In the genomic region with DNA sequence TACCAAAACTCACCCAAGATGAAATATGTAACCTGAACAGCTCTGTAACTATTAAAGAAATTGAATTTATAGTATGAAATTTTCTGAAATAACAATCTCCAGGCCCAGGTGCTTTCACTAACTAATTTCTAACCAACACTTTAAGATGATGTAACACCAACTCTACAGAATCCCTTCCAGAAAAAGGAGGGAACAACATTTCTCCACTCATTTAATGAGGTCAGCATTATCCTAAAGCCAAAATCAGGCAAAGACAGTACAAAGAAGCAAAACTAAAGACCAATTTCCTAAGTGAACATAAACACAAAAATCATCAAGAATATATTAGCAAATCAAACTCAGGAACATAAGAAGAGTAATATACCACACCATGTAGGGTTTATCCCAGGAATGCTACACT, we compare ENCODE assay signal across 1 cellular context.
TF ChIP-seq lines count a peak whose summit lies in the region.

No MANE protein-coding gene starts in this region.

TF ChIP-seq in HEK293, 187 proteins besides CTCF, POLR2A, EP300 and RAD21 (continued from another document):
- TF ChIP-seq, protein P1, sequence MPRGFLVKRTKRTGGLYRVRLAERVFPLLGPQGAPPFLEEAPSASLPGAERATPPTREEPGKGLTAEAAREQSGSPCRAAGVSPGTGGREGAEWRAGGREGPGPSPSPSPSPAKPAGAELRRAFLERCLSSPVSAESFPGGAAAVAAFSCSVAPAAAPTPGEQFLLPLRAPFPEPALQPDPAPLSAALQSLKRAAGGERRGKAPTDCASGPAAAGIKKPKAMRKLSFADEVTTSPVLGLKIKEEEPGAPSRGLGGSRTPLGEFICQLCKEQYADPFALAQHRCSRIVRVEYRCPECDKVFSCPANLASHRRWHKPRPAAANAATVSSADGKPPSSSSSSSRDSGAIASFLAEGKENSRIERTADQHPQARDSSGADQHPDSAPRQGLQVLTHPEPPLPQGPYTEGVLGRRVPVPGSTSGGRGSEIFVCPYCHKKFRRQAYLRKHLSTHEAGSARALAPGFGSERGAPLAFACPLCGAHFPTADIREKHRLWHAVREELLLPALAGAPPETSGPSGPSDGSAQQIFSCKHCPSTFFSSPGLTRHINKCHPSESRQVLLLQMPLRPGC (tag by site-specific recombination; IDR thresholded peaks at IDR 0.05): peak; percentile 56; the same call in 1 of the 2 replicates
- no peak for TF ChIP-seq ZNF571 (tag by site-specific recombination; IDR thresholded peaks at IDR 0.05)
- TF ChIP-seq ZNF292 (tag by site-specific recombination; IDR thresholded peaks at IDR 0.05; ENCODE audit: borderline replicate concordance, low read depth): no peak
- no peak for TF ChIP-seq ZNF426 (tag by site-specific recombination; IDR thresholded peaks at IDR 0.05)
- TF ChIP-seq, protein P2, sequence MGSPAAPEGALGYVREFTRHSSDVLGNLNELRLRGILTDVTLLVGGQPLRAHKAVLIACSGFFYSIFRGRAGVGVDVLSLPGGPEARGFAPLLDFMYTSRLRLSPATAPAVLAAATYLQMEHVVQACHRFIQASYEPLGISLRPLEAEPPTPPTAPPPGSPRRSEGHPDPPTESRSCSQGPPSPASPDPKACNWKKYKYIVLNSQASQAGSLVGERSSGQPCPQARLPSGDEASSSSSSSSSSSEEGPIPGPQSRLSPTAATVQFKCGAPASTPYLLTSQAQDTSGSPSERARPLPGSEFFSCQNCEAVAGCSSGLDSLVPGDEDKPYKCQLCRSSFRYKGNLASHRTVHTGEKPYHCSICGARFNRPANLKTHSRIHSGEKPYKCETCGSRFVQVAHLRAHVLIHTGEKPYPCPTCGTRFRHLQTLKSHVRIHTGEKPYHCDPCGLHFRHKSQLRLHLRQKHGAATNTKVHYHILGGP (tag by site-specific recombination; IDR thresholded peaks at IDR 0.05): no peak
TF ChIP-seq in HEK293: peak in this region for 5.
